Comparison of ENCODE assay signal across 15 cellular contexts in genomic region chr3:159082514-159082913, GRCh38. TPM values are rescaled to one million over a fixed set of nuclear protein-coding genes. Genes with fewer than 3 reads are reported as not detected.
DNase-seq lines count a peak whose midpoint lies in the region; ATAC-seq and TF ChIP-seq lines count a peak whose summit lies in the region.
"Had no signal": no experiment of that assay in that cellular context is flagged by ENCODE, and none has a peak within 500 bp of the region (broad histone marks: within the 10 kb centered on the region; RNA-seq: fewer than 3 reads in every experiment).

No MANE protein-coding gene starts in this region.

- no peaks in the 10 kb centered on the region for H3K27me3 ChIP-seq in brain microvascular endothelial cell (replicated peaks)
- H3K27me3 ChIP-seq: cardiac muscle cell, sigmoid colon had no signal

- H3K4me3 ChIP-seq in brain microvascular endothelial cell (ENCODE audit: low read depth, low read length): no peak overlapping the region
- no peak overlapping the region for H3K4me3 ChIP-seq in skeletal muscle cell (ENCODE audit: low read depth, low read length)
- H3K4me3 ChIP-seq: cardiac muscle cell, sigmoid colon had no signal

- no peak for TF ChIP-seq CTCF in brain microvascular endothelial cell (IDR thresholded peaks at IDR 0.05; ENCODE audit: low read depth, low read length, missing control alignments)

- no peak overlapping the region for H3K27ac ChIP-seq in brain microvascular endothelial cell
- H3K27ac ChIP-seq: cardiac muscle cell, sigmoid colon, VCaP had no signal

- in situ Hi-C loops in brain microvascular endothelial cell (cut with HindIII; ENCODE audit: low pct_ligation_motif_present, low sequenced_read_pairs): no loop called here

- ATAC-seq in HG03460 (IDR thresholded peaks at IDR 0.05; ENCODE audit: unreplicated experiment): no peak

- DNase-seq in GM03348 (ENCODE audit: low spot score) (peak; percentile 11), M059J (ENCODE audit: low read depth) (peak; percentile 100), brain microvascular endothelial cell (peak; percentile 77), skeletal muscle cell (ENCODE audit: low read depth) (peak; percentile 64), RKO (ENCODE audit: low spot score) (no peak), DMS 273 (lab: John Stamatoyannopoulos, UW; ENCODE audit: unreplicated experiment) (no peak)
- DNase-seq: hippocampal formation, NCI-H146, NCI-H82, SHP77, sigmoid colon had no signal

- H3K36me3 ChIP-seq in brain microvascular endothelial cell (replicated peaks): no peaks in the 10 kb centered on the region
- H3K36me3 ChIP-seq: cardiac muscle cell, sigmoid colon had no signal

RNA-seq across cellular contexts. Expression of gene IQCJ, which starts 13.4 kb away (rescaled TPM):
- total RNA-seq in M059J (2014; rRNA removed; shearing (Covaris generic)): not detected in 2 replicates
- total RNA-seq: liver had no signal

Comparison
In these comparisons a context has a peak if more than half of its experiments do, and no peak if none do; other contexts are left out.
1. DNase-seq: peak in GM03348 (single experiment), M059J (single experiment), brain microvascular endothelial cell (single experiment) and skeletal muscle cell (single experiment); none in RKO (single experiment) and DMS 273 (single experiment).